ENCODE assay signal across 8 cellular contexts in genomic region chr13:95676100-95676774, GRCh38. TPM values are rescaled to one million over a fixed set of nuclear protein-coding genes. Genes with fewer than 3 reads are reported as not detected.
DNase-seq lines count a peak whose midpoint lies in the region; ATAC-seq, FAIRE-seq and TF ChIP-seq lines count a peak whose summit lies in the region.

No MANE protein-coding gene starts in this region.

- peak overlapping the region; percentile 96 for H3K4me2 ChIP-seq in endothelial cell of umbilical vein (ENCODE audit: insufficient read depth, low read length)

- no peaks in the 10 kb centered on the region for H3K9me1 ChIP-seq in endothelial cell of umbilical vein (replicated peaks; ENCODE audit: control insufficient read depth, extremely low read depth, insufficient read depth, low read length)

- DNase-seq in DMS79 treated with DMSO at 0.1 percent for 48 hours (lab: John Stamatoyannopoulos, UW), result peak; percentile 95
- DNase-seq in LoVo (ENCODE audit: low spot score), result peak; percentile 41
- peak in 3 of 5 experiments; percentile 13 to 75 (median 30) for DNase-seq in T-helper 2 cell
- peak; percentile 71 for DNase-seq in endothelial cell of umbilical vein (ENCODE audit: low read depth, low spot score)
- DNase-seq in natural killer cell, result peak; percentile 26
- DNase-seq in NCI-H1694 (lab: John Stamatoyannopoulos, UW), result no peak

- peaks cover 23% of the 10 kb centered on the region for H3K4me1 ChIP-seq in endothelial cell of umbilical vein (ENCODE audit: control insufficient read depth, extremely low read depth, insufficient read depth, low read length)

- POLR2A ChIA-PET in endothelial cell of umbilical vein (lab: Charles Lee), result interaction anchor here (0.6 to 1.2 kb wide), 7 partner anchors 15 to 197 kb away, joined by 3 to 12 read pairs (median 7); partner anchors contain the start of gene DZIP1

- no peaks in the 10 kb centered on the region for H3K9me3 ChIP-seq in endothelial cell of umbilical vein (replicated peaks; ENCODE audit: control insufficient read depth, insufficient read depth, low read length)

- ATAC-seq in GM21619 (IDR thresholded peaks at IDR 0.05; ENCODE audit: unreplicated experiment) (peak; percentile 6), natural killer cell (no peak), GM18858 (IDR thresholded peaks at IDR 0.05; ENCODE audit: unreplicated experiment) (no peak)

- H3K27ac Mint-ChIP-seq in natural killer cell, result peak overlapping the region; percentile 95 to 99

- no peaks in the 10 kb centered on the region for H3K36me3 Mint-ChIP-seq in natural killer cell

- TF ChIP-seq CTCF in endothelial cell of umbilical vein (IDR thresholded peaks at IDR 0.05; ENCODE audit: extremely low read depth in 1 of 2, insufficient read depth in 1 of 2, low read depth in 1 of 2, low read length in 2 of 2), result no peak
- no peak for TF ChIP-seq CTCF in natural killer cell (IDR thresholded peaks at IDR 0.05)

- H3K9ac ChIP-seq in endothelial cell of umbilical vein (replicated peaks; ENCODE audit: extremely low read depth, insufficient read depth, low read length), result peak overlapping the region; percentile 86

- H2AFZ ChIP-seq in endothelial cell of umbilical vein (ENCODE audit: low read depth, low read length), result peak overlapping the region; percentile 94

- peaks cover 0 to under 1% of the 10 kb centered on the region in 2 donors for H3K9me3 Mint-ChIP-seq in natural killer cell

- no peak for TF ChIP-seq POLR2A in endothelial cell of umbilical vein (IDR thresholded peaks at IDR 0.05; ENCODE audit: low read depth, low read length)

- intact Hi-C loops in endothelial cell of umbilical vein (cut with micrococcal nuclease) (loop anchor here (1.0 to 2.0 kb wide), 3 partner anchors 32 to 157 kb away; partner anchors contain the start of gene DZIP1), natural killer cell (cut with micrococcal nuclease) (loop anchor here (5.0 to 10.0 kb wide), 3 partner anchors 119 to 1756 kb away; partner anchors contain the start of genes MBNL2 and RAP2A)

- dilution Hi-C loops in endothelial cell of umbilical vein (cut with MboI; ENCODE audit: extremely low pct_ligation_motif_present, low sequenced_read_pairs), result no loop called here

- no peaks in the 10 kb centered on the region for H3K27me3 ChIP-seq in endothelial cell of umbilical vein (ENCODE audit: control insufficient read depth in 2 of 2, insufficient read depth in 2 of 2, low read length in 2 of 2)

- no peaks in the 10 kb centered on the region for H3K27me3 Mint-ChIP-seq in natural killer cell (ENCODE audit: low read depth in 2 of 2)

- BruUV-seq in endothelial cell of umbilical vein (replicated peaks; lab: Mats Ljungman, UMichigan), result TSS peak; percentile 76

- FAIRE-seq in endothelial cell of umbilical vein (lab: Jason Lieb, UNC), result peak; percentile 57

- H3K36me3 ChIP-seq in endothelial cell of umbilical vein (ENCODE audit: control insufficient read depth in 2 of 2, extremely low read depth in 1 of 2, insufficient read depth in 2 of 2, low read length in 2 of 2), result no peaks in the 10 kb centered on the region

- H3K4me3 Mint-ChIP-seq in natural killer cell, result peak overlapping the region; percentile 99

- peaks cover 2% of the 10 kb centered on the region for H4K20me1 ChIP-seq in endothelial cell of umbilical vein (replicated peaks; ENCODE audit: control insufficient read depth, extremely low read depth, insufficient read depth, low read length)

- H3K4me1 Mint-ChIP-seq in natural killer cell, result peaks cover 34 to 53% of the 10 kb centered on the region in 2 donors

- CTCF ChIA-PET in endothelial cell of umbilical vein (lab: Charles Lee), result interaction anchor here (0.7 to 1.3 kb wide), 6 partner anchors 15 to 272 kb away, joined by 3 to 11 read pairs (median 5); no protein-coding TSS in a partner anchor

- peak overlapping the region; percentile 57 to 89 (median 71) for H3K4me3 ChIP-seq in endothelial cell of umbilical vein (replicated peaks in 1 of 3; ENCODE audit: insufficient read depth in 1 of 3, low read depth in 1 of 3, low read length in 3 of 3)

- peaks cover 34% of the 10 kb centered on the region for H3K79me2 ChIP-seq in endothelial cell of umbilical vein (ENCODE audit: control insufficient read depth, insufficient read depth, low read length)

- H3K27ac ChIP-seq in endothelial cell of umbilical vein (ENCODE audit: insufficient read depth, low read depth, low read length), result peak overlapping the region; percentile 68

TF ChIP-seq in endothelial cell of umbilical vein, 7 proteins besides CTCF, POLR2A, EP300 and RAD21:
- TF ChIP-seq FOS (IDR thresholded peaks at IDR 0.05; ENCODE audit: borderline replicate concordance, insufficient read depth, low read length), result no peak
- no peak for TF ChIP-seq POLR2AphosphoS5 (IDR thresholded peaks at IDR 0.05; ENCODE audit: insufficient read depth, low read depth, low read length)
- no peak for TF ChIP-seq GATA2 (IDR thresholded peaks at IDR 0.05; ENCODE audit: insufficient read depth, insufficient read length, low read depth, low read length)
- TF ChIP-seq MYC (IDR thresholded peaks at IDR 0.05; ENCODE audit: low read depth, low read length), result no peak
- TF ChIP-seq, protein P1, sequence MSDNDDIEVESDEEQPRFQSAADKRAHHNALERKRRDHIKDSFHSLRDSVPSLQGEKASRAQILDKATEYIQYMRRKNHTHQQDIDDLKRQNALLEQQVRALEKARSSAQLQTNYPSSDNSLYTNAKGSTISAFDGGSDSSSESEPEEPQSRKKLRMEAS (IDR thresholded peaks at IDR 0.05; ENCODE audit: insufficient read depth, insufficient read length), result no peak
- TF ChIP-seq EZH2 (IDR thresholded peaks at IDR 0.05; ENCODE audit: borderline replicate concordance, low read depth, low read length, severe bottlenecking), result no peak
- no peak for TF ChIP-seq JUN (IDR thresholded peaks at IDR 0.05; ENCODE audit: borderline replicate concordance, insufficient read depth, insufficient read length, low read depth)

RNA-seq across cellular contexts. Expression of gene DNAJC3, which starts 0.7 kb away (rescaled TPM):
- 48.6 and 51.2 TPM in 2 replicates for total RNA-seq in endothelial cell of umbilical vein
- 13.9 and 17.0 TPM in 2 replicates for polyA plus RNA-seq in endothelial cell of umbilical vein
- polyA plus RNA-seq in endothelial cell of umbilical vein (2011; cell fraction: cytosol; rRNA removed), result 17.7 and 19.7 TPM in 2 replicates
- 14.5 and 18.0 TPM in 2 replicates for polyA plus RNA-seq in endothelial cell of umbilical vein (2011; cell fraction: nucleus; rRNA removed)
- polyA plus RNA-seq in endothelial cell of umbilical vein (2012), result 34.3 and 43.0 TPM in 2 replicates
- polyA minus RNA-seq in endothelial cell of umbilical vein, result 42.5 and 53.5 TPM in 2 replicates
- 12.1 TPM for polyA minus RNA-seq in endothelial cell of umbilical vein (2011; cell fraction: cytosol; rRNA and poly(A)+ RNA removed)
- 17.5 and 21.3 TPM in 2 replicates for polyA minus RNA-seq in endothelial cell of umbilical vein (2011; cell fraction: nucleus; rRNA and poly(A)+ RNA removed)
- total RNA-seq in natural killer cell, result 10 to 100 TPM; 26.5 to 38.1 (median 29.0) TPM

RNA-seq across cellular contexts. Expression of gene DZIP1, which starts 31.7 kb away (rescaled TPM):
- total RNA-seq in endothelial cell of umbilical vein (32.1 and 33.9 TPM in 2 replicates), natural killer cell (not detected)
- polyA plus RNA-seq in endothelial cell of umbilical vein, result 8.6 and 9.0 TPM in 2 replicates
- 9.4 and 10.4 TPM in 2 replicates for polyA plus RNA-seq in endothelial cell of umbilical vein (2011; cell fraction: cytosol; rRNA removed)
- polyA plus RNA-seq in endothelial cell of umbilical vein (2011; cell fraction: nucleus; rRNA removed), result 45.3 and 48.3 TPM in 2 replicates
- 29.8 and 34.9 TPM in 2 replicates for polyA plus RNA-seq in endothelial cell of umbilical vein (2012)
- polyA minus RNA-seq in endothelial cell of umbilical vein, result 12.6 and 17.1 TPM in 2 replicates
- not detected for polyA minus RNA-seq in endothelial cell of umbilical vein (2011; cell fraction: cytosol; rRNA and poly(A)+ RNA removed)
- 34.4 and 41.5 TPM in 2 replicates for polyA minus RNA-seq in endothelial cell of umbilical vein (2011; cell fraction: nucleus; rRNA and poly(A)+ RNA removed)

Comparison
In these comparisons a context has a peak if more than half of its experiments do, and no peak if none do; other contexts are left out.
1. RNA of gene DZIP1, which starts 31.7 kb away (total RNA-seq): 32.1 to 33.9 TPM in endothelial cell of umbilical vein; not detected in natural killer cell; every median in the first group is over 10 times any median in the second.